In genomic region chr10:116715839-116716377, GRCh38 we compare ENCODE assay signal across 1 cellular context.
TF ChIP-seq lines count a peak whose summit lies in the region.

No MANE protein-coding gene starts in this region.

TF ChIP-seq in HEK293, 187 proteins besides CTCF, POLR2A, EP300 and RAD21 (continued from another document):
- TF ChIP-seq GLI2 (tag by site-specific recombination; IDR thresholded peaks at IDR 0.05; ENCODE audit: borderline replicate concordance, low read depth), result no peak
